1 cellular context compared by ENCODE assay signal in genomic region chr9:131635285-131635684, GRCh38.
A peak's percentile ranks its signal among the peaks of the same experiment; 100 is the strongest.
TF ChIP-seq lines count a peak whose summit lies in the region.

No MANE protein-coding gene starts in this region.

TF ChIP-seq in K562, 482 proteins besides CTCF, POLR2A, EP300 and RAD21 (continued from another document and continues in another):
- peak; percentile 37; the same call in 1 of the 2 replicates for TF ChIP-seq PKNOX1 (IDR thresholded peaks at IDR 0.05)
- peak; percentile 96 for TF ChIP-seq ZNF24 (IDR thresholded peaks at IDR 0.05)
- peak; percentile 94 to 96 for TF ChIP-seq FOXK2 (conservative IDR thresholded peaks at IDR 0.05 in 1 of 2, IDR thresholded peaks at IDR 0.05 in 1 of 2; ENCODE audit: low read depth in 2 of 2)
- TF ChIP-seq BHLHE40 (IDR thresholded peaks at IDR 0.05; ENCODE audit: low read length) = peak; percentile 60
- TF ChIP-seq MLLT1 (IDR thresholded peaks at IDR 0.05) = no peak
- TF ChIP-seq JUND (IDR thresholded peaks at IDR 0.05; ENCODE audit: borderline replicate concordance, low read depth, low read length) = peak; percentile 96
- peak; percentile 93 for TF ChIP-seq JUND (tag; IDR thresholded peaks at IDR 0.05; ENCODE audit: borderline replicate concordance, low read depth, low read length)
- no peak for TF ChIP-seq CBX8 (IDR thresholded peaks at IDR 0.05; ENCODE audit: borderline replicate concordance, extremely low read depth, low read depth, low read length, poor library complexity, severe bottlenecking)
- peak; percentile 21 for TF ChIP-seq CTCFL (IDR thresholded peaks at IDR 0.05; ENCODE audit: borderline replicate concordance, insufficient read depth, low read depth, low read length, poor library complexity, severe bottlenecking)
- no peak for TF ChIP-seq STAG1 (CRISPR knock-in tag; IDR thresholded peaks at IDR 0.05; ENCODE audit: borderline replicate concordance)
- TF ChIP-seq SFPQ (IDR thresholded peaks at IDR 0.05; ENCODE audit: low read depth, low read length) = no peak
- TF ChIP-seq ZNF280A (IDR thresholded peaks at IDR 0.05; ENCODE audit: low read depth, partially characterized antibody) = no peak
- peak; percentile 21; the same call in 1 of the 2 replicates for TF ChIP-seq ZNF592 (IDR thresholded peaks at IDR 0.05)
- peak; percentile 52; the same call in 1 of the 2 replicates for TF ChIP-seq SMARCC2 (IDR thresholded peaks at IDR 0.05; ENCODE audit: low read depth)
- no peak for TF ChIP-seq TAF15 (IDR thresholded peaks at IDR 0.05; ENCODE audit: low read depth, low read length)
- peak; percentile 85 for TF ChIP-seq CEBPB (tag; IDR thresholded peaks at IDR 0.05)
- no peak for TF ChIP-seq SMC3 (conservative IDR thresholded peaks at IDR 0.05; ENCODE audit: insufficient read depth, low read depth, low read length)
- no peak for TF ChIP-seq RREB1 (CRISPR knock-in tag; IDR thresholded peaks at IDR 0.05)
- peak; percentile 35 for TF ChIP-seq TAF1 (IDR thresholded peaks at IDR 0.05; ENCODE audit: control insufficient read depth, extremely low read depth, insufficient read depth, low read length, severe bottlenecking)
- TF ChIP-seq RUNX1 (IDR thresholded peaks at IDR 0.05; ENCODE audit: low read depth) = no peak
- TF ChIP-seq ESRRB (CRISPR knock-in tag; IDR thresholded peaks at IDR 0.05; ENCODE audit: borderline replicate concordance) = no peak
- no peak for TF ChIP-seq ATF2 (CRISPR knock-in tag; IDR thresholded peaks at IDR 0.05)
- TF ChIP-seq HDAC3 (IDR thresholded peaks at IDR 0.05; ENCODE audit: borderline replicate concordance, partially characterized antibody) = no peak
- TF ChIP-seq TSHZ1 (CRISPR knock-in tag; IDR thresholded peaks at IDR 0.05) = no peak
- TF ChIP-seq ZBED1 (IDR thresholded peaks at IDR 0.05) = no peak
- no peak for TF ChIP-seq ZNF143 (CRISPR knock-in tag; IDR thresholded peaks at IDR 0.05)
- no peak for TF ChIP-seq NBN (IDR thresholded peaks at IDR 0.05; ENCODE audit: low read depth)
- peak in 1 of 2 experiments; percentile 56; a peak in 1 of 4 replicates for TF ChIP-seq FOXA3 (CRISPR knock-in tag; conservative IDR thresholded peaks at IDR 0.05 in 1 of 2, IDR thresholded peaks at IDR 0.05 in 1 of 2)
- TF ChIP-seq JUN (IDR thresholded peaks at IDR 0.05; ENCODE audit: borderline replicate concordance, low read depth, low read length) = peak; percentile 93
- TF ChIP-seq JUN (CRISPR knock-in tag; IDR thresholded peaks at IDR 0.05; ENCODE audit: borderline replicate concordance) = no peak
